ENCODE assay signal across 34 cellular contexts in the genomic region with DNA sequence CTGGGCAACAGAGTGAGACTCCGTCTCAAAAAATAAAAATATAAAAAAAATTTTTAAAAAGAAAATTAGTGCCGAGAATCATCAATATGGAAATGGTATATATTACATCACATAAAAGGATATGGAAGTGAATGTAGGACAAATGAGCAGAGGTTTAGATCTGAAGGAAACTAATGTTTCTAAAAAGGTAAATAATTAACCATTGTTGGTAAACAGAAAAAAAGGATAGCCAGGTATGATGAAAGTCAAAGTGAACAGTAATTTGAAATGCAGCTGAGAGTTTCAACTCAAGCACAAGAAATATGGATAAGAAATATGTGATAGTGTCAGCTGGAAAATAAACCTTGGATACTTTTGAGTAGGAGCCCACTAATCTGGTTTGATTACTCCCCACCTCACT.
"Had no signal": no experiment of that assay in that cellular context is flagged by ENCODE, and none has a peak within 500 bp of the region (broad histone marks: within the 10 kb centered on the region; RNA-seq: fewer than 3 reads in every experiment).

No MANE protein-coding gene starts in this region.

- DNase-seq: activated effector memory CD4-positive, alpha-beta T cell treated with anti-CD3 and anti-CD28 coated beads, Interleukin-2, amount 50 U/mL, for 16 hours; activated effector memory CD4-positive, alpha-beta T cell treated with Interleukin-2 at 50 U/mL for 16 hours; activated gamma-delta T cell; activated gamma-delta T cell treated with Interleukin-2 at 50 U/mL for 16 hours; activated naive CD4-positive, alpha-beta T cell; activated naive CD4-positive, alpha-beta T cell treated with anti-CD3 and anti-CD28 coated beads for 36 hours; activated naive CD4-positive, alpha-beta T cell treated with anti-CD3 and anti-CD28 coated beads, Interleukin-2, amount 10 ng/mL, durations not matched to agents 7 days and 5 days; activated naive CD4-positive, alpha-beta T cell treated with anti-CD3 and anti-CD28 coated beads, Interleukin-2, amount 50 U/mL, for 16 hours; activated naive CD4-positive, alpha-beta T cell treated with Interleukin-2 at 50 U/mL for 16 hours; activated naive CD8-positive, alpha-beta T cell treated with anti-CD3 and anti-CD28 coated beads for 36 hours; activated naive CD8-positive, alpha-beta T cell treated with anti-CD3 and anti-CD28 coated beads, Interleukin-2, amount 10 ng/mL, durations not matched to agents 7 days and 5 days; activated naive CD8-positive, alpha-beta T cell treated with anti-CD3 and anti-CD28 coated beads, Interleukin-2, amount 50 U/mL, for 24 hours; activated T-cell treated with anti-CD3 and anti-CD28 coated beads, Interleukin-2, amount 50 U/mL, for 1 hour; activated T-cell treated with anti-CD3 and anti-CD28 coated beads, Interleukin-2, amount 50 U/mL, for 24 hours; activated T-cell treated with anti-CD3 and anti-CD28 coated beads, Interleukin-2, amount 50 U/mL, for 4 hours; activated T-cell treated with anti-CD3 and anti-CD28 coated beads, Interleukin-2, amount 50 U/mL, for 48 hours; activated T-cell treated with anti-CD3 and anti-CD28 coated beads, Interleukin-2, amount 50 U/mL, for 72 hours; adrenal gland; amniotic stem cell; amygdala; anterior cingulate cortex; aorta; body of pancreas; brain microvascular endothelial cell; caudate nucleus; central memory CD4-positive, alpha-beta T cell; cerebellar nuclear complex had no signal

- FAIRE-seq: astrocyte, bronchial epithelial cell had no signal

- H3K4me1 ChIP-seq: adrenal gland, ascending aorta, body of pancreas, breast epithelium had no signal

- H3K36me3 ChIP-seq: breast epithelium had no signal

- H3K9me3 ChIP-seq: adrenal gland, ascending aorta, body of pancreas, breast epithelium had no signal

- H3K27ac ChIP-seq: adrenal gland, ascending aorta, body of pancreas, brain microvascular endothelial cell, breast epithelium, cardiac muscle cell had no signal

- H3K4me3 ChIP-seq: adrenal gland, ascending aorta, body of pancreas, breast epithelium, cardiac muscle cell had no signal

- H3K27me3 ChIP-seq: adrenal gland, ascending aorta, body of pancreas, brain microvascular endothelial cell, breast epithelium, cardiac muscle cell had no signal

- ATAC-seq: activated naive CD4-positive, alpha-beta T cell treated with anti-CD3 and anti-CD28 coated beads, Interleukin-2, amount 50 U/mL, for 72 hours; activated naive CD8-positive, alpha-beta T cell treated with anti-CD3 and anti-CD28 coated beads, Interleukin-2, amount 50 U/mL, for 24 hours; activated T-cell treated with anti-CD3 and anti-CD28 coated beads, Interleukin-2, amount 50 U/mL, for 4 hours; activated T-cell treated with anti-CD3 and anti-CD28 coated beads, Interleukin-2, amount 50 U/mL, for 72 hours; activated T-helper 17 cell treated with anti-CD3 and anti-CD28 coated beads, Interleukin-2, amount 50 U/mL, for 72 hours; body of pancreas had no signal
